In genomic region chr5:119338326-119338957, GRCh38 we compare ENCODE assay signal across 16 cellular contexts. TPM values are rescaled to one million over a fixed set of nuclear protein-coding genes. Genes with fewer than 3 reads are reported as not detected.
DNase-seq lines count a peak whose midpoint lies in the region; ATAC-seq and TF ChIP-seq lines count a peak whose summit lies in the region.
"Had no signal": no experiment of that assay in that cellular context is flagged by ENCODE, and none has a peak within 500 bp of the region (broad histone marks: within the 10 kb centered on the region; RNA-seq: fewer than 3 reads in every experiment).

No MANE protein-coding gene starts in this region.

- peaks cover 55% of the 10 kb centered on the region for H3K79me2 ChIP-seq in OCI-LY3 (ENCODE audit: low read length)
- no peaks in the 10 kb centered on the region for H3K79me2 ChIP-seq in GM23248 (ENCODE audit: insufficient read depth)

- H3K4me2 ChIP-seq in OCI-LY3 (ENCODE audit: low read length) (0 out of 2 replicates have a peak overlapping the region, but pooled peaks have one; percentile 11), GM23248 (ENCODE audit: unreplicated experiment) (no peak overlapping the region)

- no peak for DNase-seq in activated T-cell treated with anti-CD3 and anti-CD28 coated beads, Interleukin-2, amount 50 U/mL, for 24 hours
- DNase-seq in activated T-cell treated with anti-CD3 and anti-CD28 coated beads, Interleukin-2, amount 50 U/mL, for 1 hour: no peak
- no peak for DNase-seq in activated naive CD8-positive, alpha-beta T cell treated with anti-CD3 and anti-CD28 coated beads, Interleukin-2, amount 50 U/mL, for 24 hours
- DNase-seq in stomach (no peak), HEK293T (ENCODE audit: extremely low spot score) (no peak), posterior vena cava (ENCODE audit: low spot score) (no peak), GM23248 (no peak)
- DNase-seq: ACHN; activated CD8-positive, alpha-beta memory T cell treated with anti-CD3 and anti-CD28 coated beads, Interleukin-2, amount 50 U/mL, for 4 hours; DMS153; NCI-H1417; nucleus accumbens had no signal

- H3K9me3 Mint-ChIP-seq in activated T-cell treated with anti-CD3 and anti-CD28 coated beads, Interleukin-2, amount 50 U/mL, for 24 hours: no peaks in the 10 kb centered on the region
- H3K9me3 Mint-ChIP-seq in activated naive CD8-positive, alpha-beta T cell treated with anti-CD3 and anti-CD28 coated beads, Interleukin-2, amount 50 U/mL, for 24 hours: no peaks in the 10 kb centered on the region

- peaks cover 7% of the 10 kb centered on the region for H3K36me3 ChIP-seq in OCI-LY3 (replicated peaks; ENCODE audit: low read depth, low read length)
- no peaks in the 10 kb centered on the region for H3K36me3 ChIP-seq in stomach
- no peaks in the 10 kb centered on the region for H3K36me3 ChIP-seq in GM23248 (ENCODE audit: low read depth)
- H3K36me3 ChIP-seq: thoracic aorta had no signal

- H3K9ac ChIP-seq in OCI-LY3 (ENCODE audit: low read length) (no peak overlapping the region), GM23248 (no peak overlapping the region)

- no peak for ATAC-seq in activated naive CD8-positive, alpha-beta T cell treated with anti-CD3 and anti-CD28 coated beads, Interleukin-2, amount 50 U/mL, for 24 hours

- H3K9me3 ChIP-seq in OCI-LY3 (ENCODE audit: insufficient read depth, low read length) (no peaks in the 10 kb centered on the region), stomach (no peaks in the 10 kb centered on the region), GM23248 (ENCODE audit: low read depth) (no peaks in the 10 kb centered on the region)
- H3K9me3 ChIP-seq: thoracic aorta had no signal

- H3K27ac Mint-ChIP-seq in activated T-cell treated with anti-CD3 and anti-CD28 coated beads, Interleukin-2, amount 50 U/mL, for 24 hours: peak overlapping the region; percentile 99
- peak overlapping the region; percentile 93 for H3K27ac Mint-ChIP-seq in activated naive CD8-positive, alpha-beta T cell treated with anti-CD3 and anti-CD28 coated beads, Interleukin-2, amount 50 U/mL, for 24 hours

- no peak overlapping the region for H3K27ac ChIP-seq in OCI-LY3 (ENCODE audit: low read length)
- peak overlapping the region in 3 of 5 donors; percentile 21 to 75 (median 66) for H3K27ac ChIP-seq in stomach
- H3K27ac ChIP-seq in GM23248: no peak overlapping the region
- H3K27ac ChIP-seq: thoracic aorta had no signal

- H4K20me1 ChIP-seq in OCI-LY3 (ENCODE audit: insufficient read depth, low read length): no peaks in the 10 kb centered on the region
- H4K20me1 ChIP-seq in GM23248 (ENCODE audit: insufficient read depth): no peaks in the 10 kb centered on the region

- H3K36me3 Mint-ChIP-seq in activated T-cell treated with anti-CD3 and anti-CD28 coated beads, Interleukin-2, amount 50 U/mL, for 24 hours (ENCODE audit: low read depth): peaks cover 45% of the 10 kb centered on the region
- peaks cover 7% of the 10 kb centered on the region for H3K36me3 Mint-ChIP-seq in activated naive CD8-positive, alpha-beta T cell treated with anti-CD3 and anti-CD28 coated beads, Interleukin-2, amount 50 U/mL, for 24 hours (ENCODE audit: low read depth)

- H3K27me3 Mint-ChIP-seq in activated T-cell treated with anti-CD3 and anti-CD28 coated beads, Interleukin-2, amount 50 U/mL, for 24 hours: no peaks in the 10 kb centered on the region
- no peaks in the 10 kb centered on the region for H3K27me3 Mint-ChIP-seq in activated naive CD8-positive, alpha-beta T cell treated with anti-CD3 and anti-CD28 coated beads, Interleukin-2, amount 50 U/mL, for 24 hours

- TF ChIP-seq CTCF in OCI-LY3 (IDR thresholded peaks at IDR 0.05; ENCODE audit: low read depth, low read length): no peak
- no peak for TF ChIP-seq CTCF in stomach (IDR thresholded peaks at IDR 0.05)

- 68 to 84% (median 77%) methylated on average over 5 of the region's 5 CpGs for WGBS in stomach, 5 donors
- 89 to 96% methylated on average over 5 of the region's 5 CpGs for WGBS in GM23248 (ENCODE audit: low coverage in 1 of 2, low lambda C conversion rate in 2 of 2, missing lambda C conversion rate in 2 of 2), 2 experiments

- no peaks in the 10 kb centered on the region for H3K9me2 ChIP-seq in GM23248 (ENCODE audit: insufficient read depth)

- H3K4me1 ChIP-seq in OCI-LY3 (ENCODE audit: low read length): peaks cover 82% of the 10 kb centered on the region
- peaks cover 29 to 78% (median 58%) of the 10 kb centered on the region in 4 donors for H3K4me1 ChIP-seq in stomach
- H3K4me1 ChIP-seq in GM23248 (ENCODE audit: insufficient read depth): no peaks in the 10 kb centered on the region

- peak overlapping the region; percentile 48 for H3K4me3 Mint-ChIP-seq in activated T-cell treated with anti-CD3 and anti-CD28 coated beads, Interleukin-2, amount 50 U/mL, for 24 hours
- peak overlapping the region; percentile 81 for H3K4me3 Mint-ChIP-seq in activated naive CD8-positive, alpha-beta T cell treated with anti-CD3 and anti-CD28 coated beads, Interleukin-2, amount 50 U/mL, for 24 hours

- TF ChIP-seq EP300 in stomach (IDR thresholded peaks at IDR 0.05): no peak

- H3K4me3 ChIP-seq in OCI-LY3 (ENCODE audit: low read length) (no peak overlapping the region), stomach (no peak overlapping the region), GM23248 (no peak overlapping the region)
- H3K4me3 ChIP-seq: lung, skin epidermis, thoracic aorta had no signal

- no peak overlapping the region for H2AFZ ChIP-seq in OCI-LY3 (ENCODE audit: low read depth, low read length)
- H2AFZ ChIP-seq in GM23248: no peak overlapping the region

- no peak for TF ChIP-seq POLR2A in stomach (IDR thresholded peaks at IDR 0.05)

- POLR2A ChIA-PET in HEK293T (lab: Yijun Ruan, JAX): interaction anchor here (1.5 kb wide), 1 partner anchor 10 kb away, joined by 3 read pairs; no protein-coding TSS in a partner anchor

- H3K4me1 Mint-ChIP-seq in activated T-cell treated with anti-CD3 and anti-CD28 coated beads, Interleukin-2, amount 50 U/mL, for 24 hours (ENCODE audit: low read depth): peaks cover 98% of the 10 kb centered on the region
- peaks cover 98% of the 10 kb centered on the region for H3K4me1 Mint-ChIP-seq in activated naive CD8-positive, alpha-beta T cell treated with anti-CD3 and anti-CD28 coated beads, Interleukin-2, amount 50 U/mL, for 24 hours

- H3F3A ChIP-seq in GM23248 (ENCODE audit: insufficient read depth): no peaks in the 10 kb centered on the region

- H3K27me3 ChIP-seq in OCI-LY3 (ENCODE audit: low read depth, low read length): no peaks in the 10 kb centered on the region
- no peaks in the 10 kb centered on the region for H3K27me3 ChIP-seq in stomach
- no peaks in the 10 kb centered on the region for H3K27me3 ChIP-seq in GM23248 (replicated peaks; ENCODE audit: insufficient read depth)

- CTCF ChIA-PET in HEK293T (lab: Yijun Ruan, JAX): no interaction called here

- intact Hi-C loops in stomach (cut with DNase I; ENCODE audit: low total_unique reads) (no loop called here), posterior vena cava (cut with DNase I) (no loop called here)

- in situ Hi-C loops in GM23248 (cut with MboI): no loop called here

TF ChIP-seq in HEK293T, 16 proteins besides CTCF, POLR2A, EP300 and RAD21:
- TF ChIP-seq SP1 (IDR thresholded peaks at IDR 0.05) (no peak), BHLHE40 (IDR thresholded peaks at IDR 0.05; ENCODE audit: borderline replicate concordance) (no peak), TARDBP (IDR thresholded peaks at IDR 0.05) (no peak), L3MBTL2 (conservative IDR thresholded peaks at IDR 0.05) (no peak), HDGF (IDR thresholded peaks at IDR 0.05; ENCODE audit: borderline replicate concordance) (no peak), PKNOX1 (IDR thresholded peaks at IDR 0.05) (no peak), ARNT (IDR thresholded peaks at IDR 0.05) (no peak), CTBP1 (IDR thresholded peaks at IDR 0.05; ENCODE audit: borderline replicate concordance) (no peak), FOXK2 (IDR thresholded peaks at IDR 0.05) (no peak), FOXA1 (IDR thresholded peaks at IDR 0.05) (no peak), SUZ12 (IDR thresholded peaks at IDR 0.05) (no peak), FOXM1 (IDR thresholded peaks at IDR 0.05; ENCODE audit: borderline replicate concordance) (no peak), ELF4 (IDR thresholded peaks at IDR 0.05) (no peak), NFRKB (IDR thresholded peaks at IDR 0.05) (no peak), LEF1 (IDR thresholded peaks at IDR 0.05; ENCODE audit: borderline replicate concordance) (no peak), ZNF384 (IDR thresholded peaks at IDR 0.05) (no peak)
TF ChIP-seq in HEK293T: peak in this region for 0.

RNA-seq across cellular contexts. Expression of gene TNFAIP8, which starts 17.4 kb away (rescaled TPM):
- total RNA-seq in stomach (10 to 100 TPM in 3 of 5 donors, 1 to 10 TPM in 2; 1.2 to 37.1 (median 10.7) TPM), posterior vena cava (10 to 100 TPM; 10.8 to 12.4 TPM)
- polyA plus RNA-seq in stomach (10 to 100 TPM in 2 of 3 donors, 1 to 10 TPM in 1; 9.6 to 18.4 (median 14.9) TPM), GM23248 (2016; fragmentation: Nextera tagmentation; extraction: Ambion mirVana) (10.3 and 10.4 TPM in 2 replicates)
- total RNA-seq in GM23248 (2014; rRNA removed; shearing (Covaris generic)): 9.9 and 14.8 TPM in 2 replicates

Comparison
In these comparisons a context has a peak if more than half of its experiments do, and no peak if none do; other contexts are left out.
1. H3K27ac ChIP-seq: peak in stomach (3 of 5); none in OCI-LY3 (single experiment) and GM23248 (single experiment).